In genomic region chr16:23452572-23453337, GRCh38 we compare ENCODE assay signal across 1 cellular context.
TF ChIP-seq lines count a peak whose summit lies in the region.

COG7 (minus strand) TSS chr16:23453189; CDS start chr16:23452994, 195 bp downstream.

TF ChIP-seq in HepG2, 621 proteins besides CTCF, POLR2A, EP300 and RAD21 (continued from another document and continues in another):
- TF ChIP-seq, protein P1, sequence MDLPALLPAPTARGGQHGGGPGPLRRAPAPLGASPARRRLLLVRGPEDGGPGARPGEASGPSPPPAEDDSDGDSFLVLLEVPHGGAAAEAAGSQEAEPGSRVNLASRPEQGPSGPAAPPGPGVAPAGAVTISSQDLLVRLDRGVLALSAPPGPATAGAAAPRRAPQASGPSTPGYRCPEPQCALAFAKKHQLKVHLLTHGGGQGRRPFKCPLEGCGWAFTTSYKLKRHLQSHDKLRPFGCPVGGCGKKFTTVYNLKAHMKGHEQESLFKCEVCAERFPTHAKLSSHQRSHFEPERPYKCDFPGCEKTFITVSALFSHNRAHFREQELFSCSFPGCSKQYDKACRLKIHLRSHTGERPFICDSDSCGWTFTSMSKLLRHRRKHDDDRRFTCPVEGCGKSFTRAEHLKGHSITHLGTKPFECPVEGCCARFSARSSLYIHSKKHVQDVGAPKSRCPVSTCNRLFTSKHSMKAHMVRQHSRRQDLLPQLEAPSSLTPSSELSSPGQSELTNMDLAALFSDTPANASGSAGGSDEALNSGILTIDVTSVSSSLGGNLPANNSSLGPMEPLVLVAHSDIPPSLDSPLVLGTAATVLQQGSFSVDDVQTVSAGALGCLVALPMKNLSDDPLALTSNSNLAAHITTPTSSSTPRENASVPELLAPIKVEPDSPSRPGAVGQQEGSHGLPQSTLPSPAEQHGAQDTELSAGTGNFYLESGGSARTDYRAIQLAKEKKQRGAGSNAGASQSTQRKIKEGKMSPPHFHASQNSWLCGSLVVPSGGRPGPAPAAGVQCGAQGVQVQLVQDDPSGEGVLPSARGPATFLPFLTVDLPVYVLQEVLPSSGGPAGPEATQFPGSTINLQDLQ (CRISPR knock-in tag; IDR thresholded peaks at IDR 0.05) = peak; percentile 98
- TF ChIP-seq GTF3A (CRISPR knock-in tag; conservative IDR thresholded peaks at IDR 0.05) = peak; percentile 72
- TF ChIP-seq ZBTB40 (IDR thresholded peaks at IDR 0.05) = no peak
- TF ChIP-seq ZBTB40 (CRISPR knock-in tag; IDR thresholded peaks at IDR 0.05) = peak; percentile 93
- TF ChIP-seq SP5 (CRISPR knock-in tag; IDR thresholded peaks at IDR 0.05; ENCODE audit: borderline replicate concordance, low read depth) = peak; percentile 96
- TF ChIP-seq ZNF501 (CRISPR knock-in tag; IDR thresholded peaks at IDR 0.05) = peak; percentile 100
- peak; percentile 80 for TF ChIP-seq PAXIP1 (CRISPR knock-in tag; conservative IDR thresholded peaks at IDR 0.05)
- peak; percentile 100 for TF ChIP-seq SIN3A (IDR thresholded peaks at IDR 0.05; ENCODE audit: borderline replicate concordance, low read depth, low read length)
- peak; percentile 29; the same call in 1 of the 2 replicates for TF ChIP-seq THAP8 (CRISPR knock-in tag; IDR thresholded peaks at IDR 0.05; ENCODE audit: borderline replicate concordance)
- peak; percentile 70 for TF ChIP-seq ZNF776 (CRISPR knock-in tag; IDR thresholded peaks at IDR 0.05)
- peak; percentile 50 for TF ChIP-seq FOXA3 (CRISPR knock-in tag; IDR thresholded peaks at IDR 0.05)
- peak; percentile 87; the same call in 1 of the 2 replicates for TF ChIP-seq ZNF879 (CRISPR knock-in tag; IDR thresholded peaks at IDR 0.05)
- peak; percentile 97 for TF ChIP-seq POLR2AphosphoS5 (IDR thresholded peaks at IDR 0.05; ENCODE audit: low read depth, low read length)
- TF ChIP-seq EEA1 (CRISPR knock-in tag; IDR thresholded peaks at IDR 0.05; ENCODE audit: borderline replicate concordance) = peak; percentile 99; the same call in 1 of the 2 replicates
- TF ChIP-seq ZNF331 (CRISPR knock-in tag; IDR thresholded peaks at IDR 0.05) = peak; percentile 89
- peak; percentile 90; the same call in 1 of the 2 replicates for TF ChIP-seq MTA1 (CRISPR knock-in tag; IDR thresholded peaks at IDR 0.05; ENCODE audit: borderline replicate concordance)
- TF ChIP-seq SSRP1 (CRISPR knock-in tag; IDR thresholded peaks at IDR 0.05) = peak; percentile 95; the same call in 1 of the 2 replicates
- peak; percentile 73; the same call in 1 of the 2 replicates for TF ChIP-seq DR1 (CRISPR knock-in tag; IDR thresholded peaks at IDR 0.05)
- TF ChIP-seq, protein P2, sequence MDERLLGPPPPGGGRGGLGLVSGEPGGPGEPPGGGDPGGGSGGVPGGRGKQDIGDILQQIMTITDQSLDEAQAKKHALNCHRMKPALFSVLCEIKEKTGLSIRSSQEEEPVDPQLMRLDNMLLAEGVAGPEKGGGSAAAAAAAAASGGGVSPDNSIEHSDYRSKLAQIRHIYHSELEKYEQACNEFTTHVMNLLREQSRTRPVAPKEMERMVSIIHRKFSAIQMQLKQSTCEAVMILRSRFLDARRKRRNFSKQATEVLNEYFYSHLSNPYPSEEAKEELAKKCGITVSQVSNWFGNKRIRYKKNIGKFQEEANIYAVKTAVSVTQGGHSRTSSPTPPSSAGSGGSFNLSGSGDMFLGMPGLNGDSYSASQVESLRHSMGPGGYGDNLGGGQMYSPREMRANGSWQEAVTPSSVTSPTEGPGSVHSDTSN (CRISPR knock-in tag; IDR thresholded peaks at IDR 0.05) = no peak
- TF ChIP-seq AGO2 (optimal IDR thresholded peaks at IDR 0.05; ENCODE audit: low read depth, low read length) = peak; percentile 84
- peak; percentile 98 for TF ChIP-seq ZNF333 (CRISPR knock-in tag; IDR thresholded peaks at IDR 0.05; ENCODE audit: borderline replicate concordance)
- peak; percentile 62 for TF ChIP-seq ETV5 (CRISPR knock-in tag; IDR thresholded peaks at IDR 0.05; ENCODE audit: borderline replicate concordance)
- TF ChIP-seq GZF1 (CRISPR knock-in tag; IDR thresholded peaks at IDR 0.05) = peak; percentile 95
- peak; percentile 86 for TF ChIP-seq ZSCAN21 (CRISPR knock-in tag; IDR thresholded peaks at IDR 0.05; ENCODE audit: borderline replicate concordance)
- peak; percentile 98 for TF ChIP-seq NKX3-1 (CRISPR knock-in tag; IDR thresholded peaks at IDR 0.05)
- peak; percentile 1; the same call in 1 of the 2 replicates for TF ChIP-seq NFE2L2 (IDR thresholded peaks at IDR 0.05; ENCODE audit: low read length)
- no peak; the same call in 1 of the 2 replicates for TF ChIP-seq ZNF460 (CRISPR knock-in tag; IDR thresholded peaks at IDR 0.05; ENCODE audit: borderline replicate concordance)
- TF ChIP-seq NR2F2 (IDR thresholded peaks at IDR 0.05; ENCODE audit: borderline replicate concordance, low read depth) = peak; percentile 76
- TF ChIP-seq GLI4 (CRISPR knock-in tag; IDR thresholded peaks at IDR 0.05; ENCODE audit: borderline replicate concordance) = peak; percentile 98
- TF ChIP-seq ZNF431 (CRISPR knock-in tag; IDR thresholded peaks at IDR 0.05; ENCODE audit: borderline replicate concordance, low read depth) = peak; percentile 98
- TF ChIP-seq PRPF4 (IDR thresholded peaks at IDR 0.05; ENCODE audit: low read depth, low read length, poor library complexity, severe bottlenecking) = no peak
- TF ChIP-seq SIX1 (CRISPR knock-in tag; IDR thresholded peaks at IDR 0.05; ENCODE audit: borderline replicate concordance) = peak; percentile 49; the same call in 1 of the 2 replicates
- TF ChIP-seq ATF7 (IDR thresholded peaks at IDR 0.05) = no peak
- peak; percentile 81 for TF ChIP-seq ATF7 (CRISPR knock-in tag; IDR thresholded peaks at IDR 0.05)
- TF ChIP-seq MLXIP (CRISPR knock-in tag; IDR thresholded peaks at IDR 0.05; ENCODE audit: borderline replicate concordance) = no peak; the same call in 1 of the 2 replicates
- TF ChIP-seq ATF7-NPFF (CRISPR knock-in tag; IDR thresholded peaks at IDR 0.05; ENCODE audit: low read depth) = peak; percentile 91
- peak; percentile 96 for TF ChIP-seq POGK (CRISPR knock-in tag; conservative IDR thresholded peaks at IDR 0.05)
